9 cellular contexts compared by ENCODE assay signal in the genomic region with DNA sequence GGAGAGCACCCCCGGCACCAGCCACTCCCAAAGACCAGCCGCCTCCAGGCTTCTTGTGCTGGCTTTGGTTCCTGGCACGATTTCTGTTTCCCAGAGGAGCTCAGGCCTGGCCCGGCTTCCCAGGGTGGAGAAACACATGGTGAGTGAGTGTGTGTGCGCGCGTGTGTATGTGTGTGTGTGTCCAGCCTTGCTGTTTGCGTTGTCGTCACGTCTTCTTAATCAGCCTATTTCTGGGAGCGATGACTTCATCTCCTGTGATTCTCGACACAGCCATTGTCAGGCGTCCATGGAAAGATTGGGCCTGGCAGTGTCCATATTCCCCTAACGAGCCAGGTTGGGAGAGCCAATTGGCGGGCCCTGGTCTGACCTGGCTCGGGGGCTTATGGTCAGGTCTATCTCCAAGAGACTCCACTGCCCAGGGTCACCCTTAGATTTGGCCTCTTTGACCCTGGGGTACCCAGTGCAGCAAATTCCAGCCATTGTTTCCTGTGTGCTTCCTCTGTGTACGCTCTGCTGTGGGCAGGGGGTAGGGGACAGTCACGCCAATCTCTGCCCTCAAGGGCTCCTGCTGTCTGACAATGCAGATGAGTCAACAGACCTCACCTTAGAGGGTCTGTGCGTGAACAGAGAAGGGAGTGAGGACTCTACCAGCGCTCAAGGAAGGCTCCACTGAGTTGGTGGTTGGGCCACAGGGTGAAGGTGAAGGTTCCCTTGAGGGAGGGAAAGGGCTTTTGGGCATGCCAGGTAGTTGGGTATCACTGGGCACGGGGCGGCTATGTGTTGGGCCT.
DNase-seq lines count a peak whose midpoint lies in the region; ATAC-seq and TF ChIP-seq lines count a peak whose summit lies in the region.
"Had no signal": no experiment of that assay in that cellular context is flagged by ENCODE, and none has a peak within 500 bp of the region (broad histone marks: within the 10 kb centered on the region; RNA-seq: fewer than 3 reads in every experiment).

No MANE protein-coding gene starts in this region.

- peak overlapping the region; percentile 19 for H3K9ac ChIP-seq in skeletal muscle satellite cell (ENCODE audit: low read depth, low read length)
- no peak overlapping the region for H3K9ac ChIP-seq in PC-3 (ENCODE audit: low read length)

- H3K27me3 ChIP-seq in skeletal muscle satellite cell (ENCODE audit: control insufficient read depth, insufficient read depth, low read length) (no peaks in the 10 kb centered on the region), PC-3 (ENCODE audit: low read length) (no peaks in the 10 kb centered on the region)

- POLR2A ChIA-PET in PC-3 (lab: Charles Lee; ENCODE audit: unreplicated experiment) = no interaction called here

- intact Hi-C loops in PC-3 (cut with micrococcal nuclease) = no loop called here

- no TSS peak for BruUV-seq in PC-3 (replicated peaks; lab: Mats Ljungman, UMichigan)

- H3K4me2 ChIP-seq in skeletal muscle satellite cell (ENCODE audit: low read length) (peak overlapping the region; percentile 46), PC-3 (ENCODE audit: low read length) (no peak overlapping the region)

- H3K4me1 ChIP-seq in skeletal muscle satellite cell (ENCODE audit: control insufficient read depth, insufficient read depth, low read length) (peaks cover 30% of the 10 kb centered on the region), PC-3 (ENCODE audit: insufficient read depth, low read length) (0 out of 2 replicates have a peak, but pooled peaks cover 4% of the 10 kb centered on the region)

- ATAC-seq in HG03342 (IDR thresholded peaks at IDR 0.05; ENCODE audit: unreplicated experiment) (no peak), HG02840 (IDR thresholded peaks at IDR 0.05; ENCODE audit: low FRiP score, unreplicated experiment) (no peak), HG02623 (IDR thresholded peaks at IDR 0.05; ENCODE audit: unreplicated experiment) (no peak), PC-3 (no peak)

- H3K27ac ChIP-seq in caudate nucleus (ENCODE audit: low read depth, low read length) = peak overlapping the region; percentile 79
- no peak overlapping the region for H3K27ac ChIP-seq in PC-3 (ENCODE audit: low read length)

- no peaks in the 10 kb centered on the region for H4K20me1 ChIP-seq in PC-3 (ENCODE audit: low read length)

- no peak overlapping the region for H2AFZ ChIP-seq in PC-3 (ENCODE audit: low read length)

- no peaks in the 10 kb centered on the region for H3K9me2 ChIP-seq in PC-3 (replicated peaks; ENCODE audit: low read length)

- no peaks in the 10 kb centered on the region for H3K36me3 ChIP-seq in skeletal muscle satellite cell (ENCODE audit: insufficient read depth, low read length)
- no peaks in the 10 kb centered on the region for H3K36me3 ChIP-seq in PC-3 (ENCODE audit: low read depth, low read length)

- CTCF ChIA-PET in PC-3 (lab: Charles Lee) = no interaction called here

- peak; percentile 72 for DNase-seq in HCEC 1CT
- peak in 40 of 61 donors; percentile 5 to 92 (median 46) for DNase-seq in caudate nucleus (lab: John Stamatoyannopoulos, UW)
- DNase-seq in islet precursor cell = peak; percentile 70
- DNase-seq in PC-3 = no peak
- DNase-seq: activated CD4-positive, CD25-positive, alpha-beta regulatory T cell had no signal

- H3K79me2 ChIP-seq in PC-3 (ENCODE audit: low read length) = no peaks in the 10 kb centered on the region

- H3K9me3 ChIP-seq in skeletal muscle satellite cell (replicated peaks; ENCODE audit: low read length) (no peaks in the 10 kb centered on the region), PC-3 (ENCODE audit: low read length) (no peaks in the 10 kb centered on the region)

- TF ChIP-seq CTCF in PC-3 (conservative IDR thresholded peaks at IDR 0.05; ENCODE audit: low read depth, low read length) = no peak

- no peaks in the 10 kb centered on the region for H3F3A ChIP-seq in PC-3 (ENCODE audit: low read length, unreplicated experiment)

- no peak overlapping the region for H3K4me3 ChIP-seq in skeletal muscle satellite cell (ENCODE audit: low read length)
- H3K4me3 ChIP-seq in PC-3 (ENCODE audit: low read length) = no peak overlapping the region
